In genomic region chr16:777826-778225, GRCh38 we compare ENCODE assay signal across 23 cellular contexts. TPM values are rescaled to one million over a fixed set of nuclear protein-coding genes. Genes with fewer than 3 reads are reported as not detected.
DNase-seq lines count a peak whose midpoint lies in the region; ATAC-seq and TF ChIP-seq lines count a peak whose summit lies in the region.
"Had no signal": no experiment of that assay in that cellular context is flagged by ENCODE, and none has a peak within 500 bp of the region (broad histone marks: within the 10 kb centered on the region; RNA-seq: fewer than 3 reads in every experiment).

No MANE protein-coding gene starts in this region.

- no peaks in the 10 kb centered on the region for H3K27me3 Mint-ChIP-seq in natural killer cell (ENCODE audit: low read depth in 2 of 2)

- no peaks in the 10 kb centered on the region for H3K9me3 ChIP-seq in spleen
- H3K9me3 ChIP-seq: Caco-2 had no signal

- no peak overlapping the region for H3K27ac Mint-ChIP-seq in natural killer cell

- no peaks in the 10 kb centered on the region for H3K36me3 ChIP-seq in spleen

- intact Hi-C loops in spleen (cut with DNase I; ENCODE audit: low total_unique reads) = no loop called here
- intact Hi-C loops in natural killer cell (cut with micrococcal nuclease) = no loop called here

- no peak overlapping the region for H3K4me3 Mint-ChIP-seq in natural killer cell
- H3K4me3 Mint-ChIP-seq: central memory CD8-positive, alpha-beta T cell had no signal

- H3K4me1 Mint-ChIP-seq in natural killer cell = no peaks in the 10 kb centered on the region
- H3K4me1 Mint-ChIP-seq: central memory CD8-positive, alpha-beta T cell had no signal

- no peak overlapping the region for H3K27ac ChIP-seq in spleen
- H3K27ac ChIP-seq: hepatocyte, RWPE1 had no signal

- peaks cover 0 to 89% (median 51%) of the 10 kb centered on the region in 7 donors for H3K27me3 ChIP-seq in spleen (replicated peaks in 1 of 7)
- H3K27me3 ChIP-seq: hepatocyte had no signal

- WGBS in spleen, 5 donors = 15 to 22% (median 16%) methylated on average over 14 to 16 of the region's 16 CpGs

- peak; percentile 49 for DNase-seq in A172 (ENCODE audit: low spot score)
- peak; percentile 14 for DNase-seq in DMS53 treated with DMSO at 0.1 percent for 48 hours (lab: John Stamatoyannopoulos, UW; ENCODE audit: unreplicated experiment)
- DNase-seq in OCI-M1 (lab: John Stamatoyannopoulos, UW) = peak; percentile 21
- peak; percentile 50 for DNase-seq in glomerular visceral epithelial cell (ENCODE audit: extremely low spot score)
- no peak for DNase-seq in AML-193 (lab: John Stamatoyannopoulos, UW)
- DNase-seq in spleen = no peak
- DNase-seq in natural killer cell = no peak
- no peak for DNase-seq in T-helper 2 cell
- DNase-seq: activated CD8-positive, alpha-beta memory T cell treated with anti-CD3 and anti-CD28 coated beads for 24 hours; amniotic stem cell; Caco-2; effector memory CD4-positive, alpha-beta T cell; NCI-H1092; NCI-H2107; NCI-H748 treated with DMSO at 0.1 percent for 48 hours; stimulated activated CD4-positive, alpha-beta T cell treated with anti-CD3 and anti-CD28 coated beads, Interleukin-2, amount 100 ng/mL, for 24 hours; T-helper 1 cell had no signal

- H3K4me1 ChIP-seq in spleen = no peaks in the 10 kb centered on the region

- no peak for ATAC-seq in natural killer cell
- ATAC-seq: sciatic nerve had no signal

- no peak overlapping the region for H3K4me3 ChIP-seq in spleen
- H3K4me3 ChIP-seq: hepatocyte had no signal

- no peaks in the 10 kb centered on the region for H3K9me3 Mint-ChIP-seq in natural killer cell
- H3K9me3 Mint-ChIP-seq: central memory CD8-positive, alpha-beta T cell had no signal

- no peak for TF ChIP-seq POLR2A in spleen (IDR thresholded peaks at IDR 0.05)

- TF ChIP-seq CTCF in spleen (IDR thresholded peaks at IDR 0.05 in 8 of 11, conservative IDR thresholded peaks at IDR 0.05 in 3 of 11) (no peak), natural killer cell (IDR thresholded peaks at IDR 0.05) (no peak)

- H3K36me3 Mint-ChIP-seq in natural killer cell = no peaks in the 10 kb centered on the region

RNA-seq across cellular contexts. Expression of gene RPUSD1, which starts 10.4 kb away (rescaled TPM):
- 58.3 and 70.0 TPM in 2 replicates for total RNA-seq in A172 (2014; rRNA removed; shearing (Covaris generic))
- 10 to 100 TPM; 18.8 to 28.7 (median 22.0) TPM for total RNA-seq in spleen
- polyA plus RNA-seq in spleen = 10 to 100 TPM; 17.9 to 34.2 (median 19.9) TPM
- 10 to 100 TPM; 20.8 to 31.7 (median 29.6) TPM for total RNA-seq in natural killer cell

RNA-seq across cellular contexts. Expression of gene CHTF18, which starts 10.6 kb away (rescaled TPM):
- 36.9 and 44.2 TPM in 2 replicates for total RNA-seq in A172 (2014; rRNA removed; shearing (Covaris generic))
- total RNA-seq in spleen (10 to 100 TPM in 6 of 7 donors, 1 to 10 TPM in 1; 8.9 to 30.2 (median 18.5) TPM), natural killer cell (10 to 100 TPM; 26.7 to 52.4 (median 40.5) TPM)
- 10 to 100 TPM; 23.6 to 55.0 (median 32.3) TPM for polyA plus RNA-seq in spleen

RNA-seq across cellular contexts. Expression of gene MSLN, which starts 17.3 kb away (rescaled TPM):
- 6.5 and 7.6 TPM in 2 replicates for total RNA-seq in A172 (2014; rRNA removed; shearing (Covaris generic))
- total RNA-seq in spleen (under 1 TPM in 3 of 7 donors, not detected in 4; 0.32 to 0.70 (median 0.51) TPM), natural killer cell (not detected)
- polyA plus RNA-seq in spleen = 1 to 10 TPM in 1 of 3 donors, under 1 TPM in 2; 0.22 to 1.1 (median 0.26) TPM

RNA-seq across cellular contexts. Expression of gene GNG13, which starts 22.7 kb away (rescaled TPM):
- total RNA-seq in A172 (2014; rRNA removed; shearing (Covaris generic)) = not detected in 2 replicates
- total RNA-seq in spleen (not detected), natural killer cell (not detected)
- not detected for polyA plus RNA-seq in spleen
- total RNA-seq: Caco-2, hepatocyte, kidney epithelial cell, mononuclear cell, sciatic nerve had no signal
- polyA plus RNA-seq: hepatocyte had no signal

RNA-seq across cellular contexts. Expression of gene CIAO3, which starts 37.0 kb away (rescaled TPM):
- total RNA-seq in A172 (2014; rRNA removed; shearing (Covaris generic)) = 45.1 and 47.5 TPM in 2 replicates
- total RNA-seq in spleen (10 to 100 TPM; 24.9 to 60.2 (median 39.5) TPM), natural killer cell (10 to 100 TPM; 36.9 to 39.8 (median 37.5) TPM)
- 10 to 100 TPM; 34.1 to 80.4 (median 37.7) TPM for polyA plus RNA-seq in spleen

Comparison
In these comparisons a context has a peak if more than half of its experiments do, and no peak if none do; other contexts are left out.
1. DNase-seq: peak in A172 (single experiment), DMS53 treated with DMSO at 0.1 percent for 48 hours (single experiment), OCI-M1 (single experiment) and glomerular visceral epithelial cell (single experiment); none in AML-193 (0 of 2), spleen (single experiment), natural killer cell (single experiment) and T-helper 2 cell (0 of 5).